ENCODE assay signal across 10 cellular contexts in genomic region chr7:158819571-158820203, GRCh38. TPM values are rescaled to one million over a fixed set of nuclear protein-coding genes. Genes with fewer than 3 reads are reported as not detected.
DNase-seq lines count a peak whose midpoint lies in the region; ATAC-seq lines count a peak whose summit lies in the region.
"Had no signal": no experiment of that assay in that cellular context is flagged by ENCODE, and none has a peak within 500 bp of the region (broad histone marks: within the 10 kb centered on the region; RNA-seq: fewer than 3 reads in every experiment).

No MANE protein-coding gene starts in this region.

- no peak overlapping the region; a peak in 3 of 22 replicates for H3K9ac ChIP-seq in BLaER1 treated with 17β-estradiol and CSF1 and Interleukin-3, amounts not matched to agents 10 nM and 100 nM
- peak overlapping the region; percentile 83 for H3K9ac ChIP-seq in adipocyte (ENCODE audit: low read length)

- H3K27me3 ChIP-seq in BLaER1 treated with 17β-estradiol and CSF1 and Interleukin-3, amounts not matched to agents 10 nM and 100 nM: no peaks in the 10 kb centered on the region
- H3K27me3 ChIP-seq in adipocyte (replicated peaks; ENCODE audit: control insufficient read depth, insufficient read depth, low read length) (no peaks in the 10 kb centered on the region), muscle layer of duodenum (ENCODE audit: low read depth, low read length) (no peaks in the 10 kb centered on the region)

- no peaks in the 10 kb centered on the region for H3K36me3 ChIP-seq in BLaER1 treated with 17β-estradiol and CSF1 and Interleukin-3, amounts not matched to agents 10 nM and 100 nM
- H3K36me3 ChIP-seq in adipocyte (ENCODE audit: control insufficient read depth, insufficient read depth, low read length, severe bottlenecking): no peaks in the 10 kb centered on the region
- peaks cover 0 to 5% of the 10 kb centered on the region in 2 donors for H3K36me3 ChIP-seq in muscle layer of duodenum (ENCODE audit: control insufficient read depth in 1 of 2, insufficient read depth in 2 of 2, low read length in 2 of 2)

- DNase-seq in LHCN-M2 (ENCODE audit: low read depth) (peak; percentile 37), adipocyte (ENCODE audit: low read depth) (peak; percentile 62), SKM-1 treated with dmso at 0.1 percent for 144 hours (lab: John Stamatoyannopoulos, UW; ENCODE audit: unreplicated experiment) (no peak), NCI-H128 (lab: John Stamatoyannopoulos, UW; ENCODE audit: unreplicated experiment) (no peak), epidermal melanocyte (ENCODE audit: insufficient read length, low spot score) (no peak)
- DNase-seq: NCI-H2171 treated with DMSO at 0.1 percent for 48 hours; stimulated activated CD4-positive, alpha-beta T cell treated with anti-CD3 and anti-CD28 coated beads, Interleukin-4, amount 100 ng/mL, for 1 hour had no signal

- no peak for ATAC-seq in GM18517 (IDR thresholded peaks at IDR 0.05; ENCODE audit: unreplicated experiment)

- no peaks in the 10 kb centered on the region for H3K9me3 ChIP-seq in BLaER1 treated with 17β-estradiol and CSF1 and Interleukin-3, amounts not matched to agents 10 nM and 100 nM (replicated peaks in 1 of 11)
- H3K9me3 ChIP-seq in adipocyte (ENCODE audit: control insufficient read depth, low read length): no peaks in the 10 kb centered on the region
- no peaks in the 10 kb centered on the region for H3K9me3 ChIP-seq in muscle layer of duodenum (ENCODE audit: control insufficient read depth in 1 of 2, low read length in 2 of 2)

- peak overlapping the region; percentile 27 to 98 (median 91); a peak in 14 of 22 replicates for H3K4me2 ChIP-seq in BLaER1 treated with 17β-estradiol and CSF1 and Interleukin-3, amounts not matched to agents 10 nM and 100 nM

- peaks cover 83 to 100% (median 98%) of the 10 kb centered on the region in 10 experiments for H3K4me1 ChIP-seq in BLaER1 treated with 17β-estradiol and CSF1 and Interleukin-3, amounts not matched to agents 10 nM and 100 nM
- H3K4me1 ChIP-seq in adipocyte (ENCODE audit: control insufficient read depth, insufficient read depth, low read length): peaks cover 72% of the 10 kb centered on the region
- H3K4me1 ChIP-seq in muscle layer of duodenum (ENCODE audit: control insufficient read depth in 1 of 2, insufficient read depth in 2 of 2, low read length in 2 of 2): peaks cover 52 to 57% of the 10 kb centered on the region in 2 donors

- peak overlapping the region; percentile 39 to 99 (median 90); a peak in 19 of 22 replicates for H3K27ac ChIP-seq in BLaER1 treated with 17β-estradiol and CSF1 and Interleukin-3, amounts not matched to agents 10 nM and 100 nM
- peak overlapping the region; percentile 95 for H3K27ac ChIP-seq in muscle layer of duodenum (ENCODE audit: low read length)

- no peak overlapping the region for H3K4me3 ChIP-seq in BLaER1 treated with 17β-estradiol and CSF1 and Interleukin-3, amounts not matched to agents 10 nM and 100 nM
- H3K4me3 ChIP-seq in adipocyte (ENCODE audit: low read length) (peak overlapping the region; percentile 73), muscle layer of duodenum (ENCODE audit: low read depth in 1 of 2, low read length in 2 of 2) (peak overlapping the region in 1 of 2 donors; percentile 48)

- peaks cover 0 to 47% (median 11%) of the 10 kb centered on the region in 11 experiments; a peak in 10 of 22 replicates for H4K20me1 ChIP-seq in BLaER1 treated with 17β-estradiol and CSF1 and Interleukin-3, amounts not matched to agents 10 nM and 100 nM

RNA-seq across cellular contexts. Expression of gene ESYT2, which starts 9.6 kb away (rescaled TPM):
- 118 and 164 TPM in 2 replicates for total RNA-seq in LHCN-M2 (2014; rRNA removed)
- polyA plus RNA-seq in LHCN-M2 (2012): 38.0 TPM

RNA-seq across cellular contexts. Expression of gene DYNC2I1, which starts 36.7 kb away (rescaled TPM):
- total RNA-seq in LHCN-M2 (2014; rRNA removed): 5.9 and 9.2 TPM in 2 replicates
- 7.0 TPM for polyA plus RNA-seq in LHCN-M2 (2012)

Comparison
In these comparisons a context has a peak if more than half of its experiments do, and no peak if none do; other contexts are left out.
1. DNase-seq: peak in LHCN-M2 (single experiment) and adipocyte (single experiment); none in SKM-1 treated with dmso at 0.1 percent for 144 hours (single experiment), NCI-H128 (single experiment) and epidermal melanocyte (single experiment).